ENCODE assay signal across 8 cellular contexts in genomic region chr5:163915481-163915961, GRCh38.
DNase-seq lines count a peak whose midpoint lies in the region; ATAC-seq and TF ChIP-seq lines count a peak whose summit lies in the region.

No MANE protein-coding gene starts in this region.

- H3K9me3 Mint-ChIP-seq in WTC11: peaks cover 18% of the 10 kb centered on the region
- peaks cover 12 to 36% (median 28%) of the 10 kb centered on the region in 7 donors for H3K9me3 Mint-ChIP-seq in naive B cell

- DNase-seq in GM12865 (ENCODE audit: low read depth) (peak; percentile 88), HL-60 (ENCODE audit: low read depth in 1 of 2, low spot score in 1 of 2) (peak in 1 of 2 experiments; percentile 72), WTC11 (ENCODE audit: low spot score) (no peak), naive B cell (peak; percentile 85), NCI-H510A treated with DMSO at 0.1 percent for 48 hours (lab: John Stamatoyannopoulos, UW) (no peak), testis (no peak), NCI-H1930 (lab: John Stamatoyannopoulos, UW) (no peak)

- TF ChIP-seq POLR2A in testis (IDR thresholded peaks at IDR 0.05): no peak

- peaks cover 13% of the 10 kb centered on the region for H3K36me3 Mint-ChIP-seq in WTC11
- peaks cover 6 to 40% of the 10 kb centered on the region in 2 donors for H3K36me3 Mint-ChIP-seq in naive B cell

- CTCF ChIA-PET in WTC11 (lab: Charles Lee): no interaction called here

- peak overlapping the region; percentile 42 for H3K4me3 ChIP-seq in GM12865 (ENCODE audit: low read depth, low read length)
- no peak overlapping the region; the same call in 1 of the 2 replicates for H3K4me3 ChIP-seq in HL-60 (replicated peaks; ENCODE audit: insufficient read depth, low read length)
- no peak overlapping the region for H3K4me3 ChIP-seq in testis

- POLR2A ChIA-PET in WTC11 (lab: Charles Lee): no interaction called here

- WGBS in testis, 2 donors: 69 to 93% methylated on average over 6 to 9 of the region's 9 CpGs

- H3K27ac Mint-ChIP-seq in WTC11 (no peak overlapping the region), naive B cell (peak overlapping the region; percentile 100)

- H3K4me3 Mint-ChIP-seq in WTC11: no peak overlapping the region; the same call in 1 of the 2 replicates
- peak overlapping the region; percentile 82 to 95 (median 89) for H3K4me3 Mint-ChIP-seq in naive B cell

- intact Hi-C loops in testis (cut with DNase I; ENCODE audit: low total_unique reads): no loop called here

- peak; percentile 81 for ATAC-seq in GM21528 (IDR thresholded peaks at IDR 0.05; ENCODE audit: low FRiP score, unreplicated experiment)
- peak; percentile 88 for ATAC-seq in WTC11
- peak; percentile 65 for ATAC-seq in naive B cell (ENCODE audit: low read depth in 2 of 2)

- no peaks in the 10 kb centered on the region for H3K27me3 ChIP-seq in HL-60 (ENCODE audit: insufficient read depth, poor library complexity, severe bottlenecking)
- H3K27me3 ChIP-seq in testis: no peaks in the 10 kb centered on the region

- H3K9me3 ChIP-seq in testis: no peaks in the 10 kb centered on the region

- H3K27ac ChIP-seq in HL-60 (replicated peaks) (peak overlapping the region; percentile 77), testis (no peak overlapping the region)

- H3K36me3 ChIP-seq in testis (ENCODE audit: low read depth, missing control alignments): no peaks in the 10 kb centered on the region

- H3K27me3 Mint-ChIP-seq in WTC11 (ENCODE audit: low read depth) (no peaks in the 10 kb centered on the region; the same call in 1 of the 2 replicates), naive B cell (no peaks in the 10 kb centered on the region)

- peaks cover 20% of the 10 kb centered on the region for H3K4me1 Mint-ChIP-seq in WTC11
- peaks cover 71 to 80% (median 75%) of the 10 kb centered on the region in 3 donors for H3K4me1 Mint-ChIP-seq in naive B cell

- TF ChIP-seq CTCF in GM12865 (IDR thresholded peaks at IDR 0.05; ENCODE audit: insufficient read depth, low read depth, low read length, missing control alignments) (no peak), HL-60 (IDR thresholded peaks at IDR 0.05; ENCODE audit: insufficient read depth, low read length) (no peak), WTC11 (IDR thresholded peaks at IDR 0.05) (no peak), testis (IDR thresholded peaks at IDR 0.05) (no peak)

- no peaks in the 10 kb centered on the region for H3K4me1 ChIP-seq in testis

TF ChIP-seq in WTC11, 78 proteins besides CTCF, POLR2A, EP300 and RAD21:
- TF ChIP-seq SMAD3 (CRISPR knock-in tag; IDR thresholded peaks at IDR 0.05; ENCODE audit: borderline replicate concordance) (no peak), MYBL2 (CRISPR knock-in tag; IDR thresholded peaks at IDR 0.05) (no peak), AFF4 (CRISPR knock-in tag; IDR thresholded peaks at IDR 0.05; ENCODE audit: borderline replicate concordance) (no peak), NFATC4 (CRISPR knock-in tag; IDR thresholded peaks at IDR 0.05) (no peak), NFYB (CRISPR knock-in tag; conservative IDR thresholded peaks at IDR 0.05; ENCODE audit: low read depth) (no peak), ZNF281 (CRISPR knock-in tag; IDR thresholded peaks at IDR 0.05) (no peak), TEAD4 (CRISPR knock-in tag; IDR thresholded peaks at IDR 0.05) (no peak), JAZF1 (CRISPR knock-in tag; IDR thresholded peaks at IDR 0.05) (no peak), SP1 (CRISPR knock-in tag; conservative IDR thresholded peaks at IDR 0.05) (no peak), ZNF425 (CRISPR knock-in tag; conservative IDR thresholded peaks at IDR 0.05) (no peak)

Comparison
In these comparisons a context has a peak if more than half of its experiments do, and no peak if none do; other contexts are left out.
1. DNase-seq: peak in GM12865 (single experiment) and naive B cell (single experiment); none in WTC11 (single experiment), NCI-H510A treated with DMSO at 0.1 percent for 48 hours (single experiment), testis (single experiment) and NCI-H1930 (0 of 2).
2. Peak in every context shown above with its lines, with median percentiles within 50 percentile points of each other: ATAC-seq.